In the genomic region with DNA sequence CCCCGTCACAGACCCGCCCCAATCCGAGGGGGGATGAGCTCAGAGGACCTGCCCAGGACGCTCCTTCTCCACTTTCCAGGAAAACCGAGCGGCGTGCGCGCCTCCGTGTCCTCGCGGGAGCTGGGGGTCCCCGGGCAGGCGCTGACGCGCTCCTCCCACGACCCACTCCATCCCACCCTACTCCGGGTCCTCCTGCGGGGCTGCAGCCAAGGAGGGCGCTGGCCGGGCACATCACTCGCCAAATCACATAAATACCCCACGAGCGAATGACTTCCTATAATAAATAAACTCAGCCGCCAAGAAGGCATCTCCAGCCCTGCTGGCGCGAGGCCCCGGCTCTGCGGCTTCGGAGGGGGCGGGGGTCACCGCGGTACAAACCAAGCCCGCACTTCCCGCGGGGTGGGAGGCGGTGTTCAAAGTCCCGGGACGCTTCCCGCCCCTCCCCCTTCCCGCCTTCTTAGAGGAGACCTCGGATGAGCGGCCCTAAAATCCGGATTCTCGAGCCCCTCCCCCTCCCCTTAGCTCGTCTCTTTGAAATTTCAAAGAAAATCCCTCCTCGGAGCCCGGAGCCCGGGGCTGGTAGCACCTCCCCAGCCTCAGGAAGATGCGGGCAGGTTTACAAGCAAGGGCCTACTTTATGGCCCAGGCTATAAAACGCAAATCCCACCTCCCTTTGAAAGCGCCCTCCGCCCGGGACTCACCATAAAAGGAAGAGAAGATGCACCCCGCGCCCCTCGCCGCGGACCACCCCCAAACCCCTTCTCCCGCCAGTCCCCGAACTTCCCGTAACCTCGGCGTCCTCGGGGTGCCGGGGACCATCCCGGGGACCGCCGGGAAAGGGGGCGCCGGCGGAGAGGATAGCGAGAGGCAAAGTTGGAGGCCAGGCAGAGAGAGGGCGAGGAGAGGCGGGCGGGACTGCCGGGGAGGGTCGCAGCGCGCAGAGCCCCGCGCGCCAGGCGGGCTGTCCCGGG, we compare ENCODE assay signal across 10 cellular contexts. TPM values are rescaled to one million over a fixed set of nuclear protein-coding genes. Genes with fewer than 3 reads are reported as not detected.
DNase-seq lines count a peak whose midpoint lies in the region; ATAC-seq and TF ChIP-seq lines count a peak whose summit lies in the region.
"Had no signal": no experiment of that assay in that cellular context is flagged by ENCODE, and none has a peak within 500 bp of the region (broad histone marks: within the 10 kb centered on the region; RNA-seq: fewer than 3 reads in every experiment).

No MANE protein-coding gene starts in this region.

- no peak for TF ChIP-seq CTCF in tibial nerve (IDR thresholded peaks at IDR 0.05)

- peak overlapping the region in 1 of 8 donors; percentile 58 for H3K4me3 Mint-ChIP-seq in CD4-positive, alpha-beta memory T cell

- H3K4me1 ChIP-seq in tibial nerve: peaks cover 0 to 34% (median 0%) of the 10 kb centered on the region in 4 donors
- H3K4me1 ChIP-seq in CD4-positive, alpha-beta memory T cell (ENCODE audit: insufficient read depth, low read length): no peaks in the 10 kb centered on the region
- H3K4me1 ChIP-seq: BE2C had no signal

- peaks cover 0 to 12% (median 0%) of the 10 kb centered on the region in 4 donors for H3K4me1 Mint-ChIP-seq in CD4-positive, alpha-beta memory T cell

- 0 to 3% methylated on average over 45 to 50 of the region's 85 CpGs for WGBS in tibial nerve, 2 donors

- H3K27me3 Mint-ChIP-seq in CD4-positive, alpha-beta memory T cell: peaks cover 23 to 32% of the 10 kb centered on the region in 2 donors

- POLR2A ChIA-PET in CD4-positive, alpha-beta memory T cell (lab: Charles Lee; ENCODE audit: partially characterized antibody): no interaction called here

- H3K36me3 ChIP-seq in tibial nerve: no peaks in the 10 kb centered on the region
- no peaks in the 10 kb centered on the region for H3K36me3 ChIP-seq in CD4-positive, alpha-beta memory T cell (ENCODE audit: insufficient read depth, low read length)
- H3K36me3 ChIP-seq: BE2C had no signal

- peaks cover 2 to 33% of the 10 kb centered on the region in 2 donors for H3K27me3 ChIP-seq in tibial nerve
- H3K27me3 ChIP-seq in CD4-positive, alpha-beta memory T cell (ENCODE audit: insufficient read depth, low read length): no peaks in the 10 kb centered on the region

- peaks cover 0 to 2% (median 0%) of the 10 kb centered on the region in 8 donors for H3K9me3 Mint-ChIP-seq in CD4-positive, alpha-beta memory T cell

- ATAC-seq in GM18868 (IDR thresholded peaks at IDR 0.05; ENCODE audit: unreplicated experiment) (no peak), HG03175 (IDR thresholded peaks at IDR 0.05; ENCODE audit: unreplicated experiment) (no peak)

- peak overlapping the region in 1 of 4 donors; percentile 54 for H3K27ac ChIP-seq in tibial nerve
- no peak overlapping the region for H3K27ac ChIP-seq in CD4-positive, alpha-beta memory T cell (ENCODE audit: low read depth, low read length)

- CTCF ChIA-PET in CD4-positive, alpha-beta memory T cell (lab: Charles Lee; ENCODE audit: partially characterized antibody): no interaction called here

- no peaks in the 10 kb centered on the region for H3K36me3 Mint-ChIP-seq in CD4-positive, alpha-beta memory T cell

- TF ChIP-seq POLR2A in tibial nerve (IDR thresholded peaks at IDR 0.05): no peak

- H3K4me3 ChIP-seq in tibial nerve: peak overlapping the region; percentile 31 to 57 (median 38)
- no peak overlapping the region for H3K4me3 ChIP-seq in CD4-positive, alpha-beta memory T cell (ENCODE audit: low read length in 2 of 2)

- intact Hi-C loops in CD4-positive, alpha-beta memory T cell (cut with micrococcal nuclease): no loop called here

- no peak overlapping the region for H3K27ac Mint-ChIP-seq in CD4-positive, alpha-beta memory T cell

- H3K9me3 ChIP-seq in tibial nerve: no peaks in the 10 kb centered on the region
- no peaks in the 10 kb centered on the region for H3K9me3 ChIP-seq in CD4-positive, alpha-beta memory T cell (ENCODE audit: control insufficient read depth in 1 of 2, low read length in 2 of 2)
- H3K9me3 ChIP-seq: BE2C had no signal

- peak; percentile 12 for DNase-seq in activated CD4-positive, alpha-beta T cell treated with anti-CD3 and anti-CD28 coated beads for 48 hours
- DNase-seq in activated CD4-positive, alpha-beta T cell treated with anti-CD3 and anti-CD28 coated beads, Interleukin-2, amount 50 U/mL, for 48 hours: no peak
- DNase-seq in ecto neural progenitor cell (ENCODE audit: low spot score): peak; percentile 95
- DNase-seq in mesenteric fat pad (ENCODE audit: low spot score): peak; percentile 88
- DNase-seq in tibial nerve (ENCODE audit: low spot score in 2 of 2): no peak
- DNase-seq in CD4-positive, alpha-beta memory T cell: no peak
- DNase-seq: BE2C, SIG-M5 had no signal

- TF ChIP-seq EP300 in tibial nerve (IDR thresholded peaks at IDR 0.05): no peak

RNA-seq across cellular contexts. Expression of gene FZD10, which starts 0.7 kb away (rescaled TPM):
- total RNA-seq in mesenteric fat pad (1.2 TPM), tibial nerve (under 1 TPM; under 0.01 to 0.39 (median 0.21) TPM)
- total RNA-seq in CD4-positive, alpha-beta memory T cell: not detected
- not detected for polyA plus RNA-seq in CD4-positive, alpha-beta memory T cell

Comparison
In these comparisons a context has a peak if more than half of its experiments do, and no peak if none do; other contexts are left out.
1. DNase-seq: peak in activated CD4-positive, alpha-beta T cell treated with anti-CD3 and anti-CD28 coated beads for 48 hours (single experiment), ecto neural progenitor cell (single experiment) and mesenteric fat pad (single experiment); none in activated CD4-positive, alpha-beta T cell treated with anti-CD3 and anti-CD28 coated beads, Interleukin-2, amount 50 U/mL, for 48 hours (0 of 2), tibial nerve (0 of 2) and CD4-positive, alpha-beta memory T cell (0 of 5).
2. H3K4me3 ChIP-seq: peak in tibial nerve (4 of 4); none in CD4-positive, alpha-beta memory T cell (0 of 2).